1 cellular context compared by ENCODE assay signal in genomic region chr3:152834354-152835310, GRCh38.
TF ChIP-seq lines count a peak whose summit lies in the region.

Gene P2RY1 (plus strand): TSS chr3:152835131. CDS start chr3:152835783, 652 bp downstream.

TF ChIP-seq in K562, 482 proteins besides CTCF, POLR2A, EP300 and RAD21 (continued from another document):
- TF ChIP-seq PCBP1 (IDR thresholded peaks at IDR 0.05; ENCODE audit: low read depth, low read length, poor library complexity, severe bottlenecking) (peak; percentile 64), TFAM (CRISPR knock-in tag; conservative IDR thresholded peaks at IDR 0.05) (no peak)
- TF ChIP-seq, protein P1, sequence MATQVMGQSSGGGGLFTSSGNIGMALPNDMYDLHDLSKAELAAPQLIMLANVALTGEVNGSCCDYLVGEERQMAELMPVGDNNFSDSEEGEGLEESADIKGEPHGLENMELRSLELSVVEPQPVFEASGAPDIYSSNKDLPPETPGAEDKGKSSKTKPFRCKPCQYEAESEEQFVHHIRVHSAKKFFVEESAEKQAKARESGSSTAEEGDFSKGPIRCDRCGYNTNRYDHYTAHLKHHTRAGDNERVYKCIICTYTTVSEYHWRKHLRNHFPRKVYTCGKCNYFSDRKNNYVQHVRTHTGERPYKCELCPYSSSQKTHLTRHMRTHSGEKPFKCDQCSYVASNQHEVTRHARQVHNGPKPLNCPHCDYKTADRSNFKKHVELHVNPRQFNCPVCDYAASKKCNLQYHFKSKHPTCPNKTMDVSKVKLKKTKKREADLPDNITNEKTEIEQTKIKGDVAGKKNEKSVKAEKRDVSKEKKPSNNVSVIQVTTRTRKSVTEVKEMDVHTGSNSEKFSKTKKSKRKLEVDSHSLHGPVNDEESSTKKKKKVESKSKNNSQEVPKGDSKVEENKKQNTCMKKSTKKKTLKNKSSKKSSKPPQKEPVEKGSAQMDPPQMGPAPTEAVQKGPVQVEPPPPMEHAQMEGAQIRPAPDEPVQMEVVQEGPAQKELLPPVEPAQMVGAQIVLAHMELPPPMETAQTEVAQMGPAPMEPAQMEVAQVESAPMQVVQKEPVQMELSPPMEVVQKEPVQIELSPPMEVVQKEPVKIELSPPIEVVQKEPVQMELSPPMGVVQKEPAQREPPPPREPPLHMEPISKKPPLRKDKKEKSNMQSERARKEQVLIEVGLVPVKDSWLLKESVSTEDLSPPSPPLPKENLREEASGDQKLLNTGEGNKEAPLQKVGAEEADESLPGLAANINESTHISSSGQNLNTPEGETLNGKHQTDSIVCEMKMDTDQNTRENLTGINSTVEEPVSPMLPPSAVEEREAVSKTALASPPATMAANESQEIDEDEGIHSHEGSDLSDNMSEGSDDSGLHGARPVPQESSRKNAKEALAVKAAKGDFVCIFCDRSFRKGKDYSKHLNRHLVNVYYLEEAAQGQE (CRISPR knock-in tag; IDR thresholded peaks at IDR 0.05; ENCODE audit: low read depth): 0 out of 2 replicates have a peak, but pooled peaks have one; percentile 12
